ENCODE assay signal across 8 cellular contexts in genomic region chr1:179080866-179081695, GRCh38. TPM values are rescaled to one million over a fixed set of nuclear protein-coding genes. Genes with fewer than 3 reads are reported as not detected.
DNase-seq lines count a peak whose midpoint lies in the region; ATAC-seq and TF ChIP-seq lines count a peak whose summit lies in the region.

No MANE protein-coding gene starts in this region.

- intact Hi-C loops in CD4-positive, alpha-beta memory T cell (cut with micrococcal nuclease) = no loop called here
- intact Hi-C loops in dorsolateral prefrontal cortex (cut with DNase I) (loop anchor here (2.0 to 5.0 kb wide), 6 partner anchors 64 to 731 kb away; partner anchors contain the start of gene AXDND1 (in 1 of the 2)), aorta (cut with DNase I) (loop anchor here (5.0 kb wide), 4 partner anchors 41 to 286 kb away; partner anchors contain the start of genes AXDND1 (in 1 of the 2) and SOAT1 (in 1 of the 2))
- intact Hi-C loops in naive thymus-derived CD4-positive, alpha-beta T cell (cut with micrococcal nuclease) = loop anchor here (1.0 to 10.0 kb wide), 13 partner anchors 44 to 873 kb away; partner anchors contain the start of genes CEP350 (in 1 of the 2), FAM20B (in 1 of the 2), RALGPS2 (in 1 of the 2) and SOAT1 (in 1 of the 2)

- no peaks in the 10 kb centered on the region for H3K27me3 ChIP-seq in CD4-positive, alpha-beta memory T cell (ENCODE audit: insufficient read depth, low read length)
- H3K27me3 ChIP-seq in dorsolateral prefrontal cortex (no peaks in the 10 kb centered on the region), aorta (ENCODE audit: control insufficient read depth in 1 of 2, insufficient read depth in 2 of 2, low read length in 1 of 2) (no peaks in the 10 kb centered on the region)
- no peaks in the 10 kb centered on the region for H3K27me3 ChIP-seq in naive thymus-derived CD4-positive, alpha-beta T cell (ENCODE audit: control insufficient read depth in 2 of 2, insufficient read depth in 2 of 2, low read length in 2 of 2)

- CTCF ChIA-PET in CD4-positive, alpha-beta memory T cell (lab: Charles Lee; ENCODE audit: partially characterized antibody) = interaction anchor here (0.7 to 8.4 kb wide), 10 partner anchors 14 to 729 kb away, joined by 3 to 97 read pairs (median 8); partner anchors contain the start of genes AXDND1 and SOAT1
- CTCF ChIA-PET in RWPE1 (lab: Yijun Ruan, JAX) = interaction anchor here (0.6 kb wide), 2 partner anchors 290 to 549 kb away, joined by 3 read pairs; no protein-coding TSS in a partner anchor
- CTCF ChIA-PET in naive thymus-derived CD4-positive, alpha-beta T cell (lab: Charles Lee) = interaction anchor here (0.6 to 3.7 kb wide), 8 partner anchors 8 to 289 kb away, joined by 3 to 18 read pairs (median 3); partner anchors contain the start of gene AXDND1

- peaks cover 23% of the 10 kb centered on the region for H3K4me1 ChIP-seq in CD4-positive, alpha-beta memory T cell (ENCODE audit: insufficient read depth, low read length)
- H3K4me1 ChIP-seq in naive thymus-derived CD4-positive, alpha-beta T cell (ENCODE audit: control insufficient read depth in 2 of 2, insufficient read depth in 2 of 2, low read length in 2 of 2) = peaks cover 4 to 11% of the 10 kb centered on the region in 2 donors
- H3K4me1 ChIP-seq in aorta (ENCODE audit: control insufficient read depth in 1 of 2, insufficient read depth in 2 of 2, low read length in 2 of 2) = peaks cover 0 to 3% of the 10 kb centered on the region in 2 donors

- H3K4me1 Mint-ChIP-seq in CD4-positive, alpha-beta memory T cell = peaks cover 15 to 37% (median 24%) of the 10 kb centered on the region in 4 donors
- H3K4me1 Mint-ChIP-seq in naive thymus-derived CD4-positive, alpha-beta T cell = peaks cover 14 to 38% (median 22%) of the 10 kb centered on the region in 7 donors

- POLR2A ChIA-PET in CD4-positive, alpha-beta memory T cell (lab: Charles Lee; ENCODE audit: partially characterized antibody) = interaction anchor here (0.8 to 4.3 kb wide), 11 partner anchors 11 to 873 kb away, joined by 3 to 27 read pairs (median 5); partner anchors contain the start of genes AXDND1, FAM20B, SOAT1 and TOR1AIP1
- POLR2A ChIA-PET in RWPE1 (lab: Yijun Ruan, JAX; ENCODE audit: low non-redundant PET) = no interaction called here
- POLR2A ChIA-PET in naive thymus-derived CD4-positive, alpha-beta T cell (lab: Charles Lee) = interaction anchor here (0.5 to 3.4 kb wide), 8 partner anchors 13 to 801 kb away, joined by 3 to 11 read pairs (median 4); partner anchors contain the start of genes AXDND1 and TOR1AIP1

- peak; percentile 36 for ATAC-seq in GM21737 (IDR thresholded peaks at IDR 0.05; ENCODE audit: unreplicated experiment)
- ATAC-seq in naive thymus-derived CD4-positive, alpha-beta T cell = peak; percentile 60
- ATAC-seq in aorta (ENCODE audit: low FRiP score) = no peak

- H3K27ac ChIP-seq in CD4-positive, alpha-beta memory T cell (ENCODE audit: low read depth, low read length) = peak overlapping the region; percentile 81
- H3K27ac ChIP-seq in RWPE1 (peak overlapping the region; percentile 86), dorsolateral prefrontal cortex (peak overlapping the region in 50 of 59 donors; percentile 11 to 90 (median 76)), aorta (ENCODE audit: low read depth in 1 of 2, low read length in 2 of 2) (peak overlapping the region in 1 of 2 donors; percentile 92)
- peak overlapping the region; percentile 76 for H3K27ac ChIP-seq in naive thymus-derived CD4-positive, alpha-beta T cell (ENCODE audit: low read depth, low read length)

- H3K27ac Mint-ChIP-seq in CD4-positive, alpha-beta memory T cell = peak overlapping the region; percentile 93 to 98 (median 97)
- peak overlapping the region; percentile 82 to 99 (median 88) for H3K27ac Mint-ChIP-seq in naive thymus-derived CD4-positive, alpha-beta T cell

- peak; percentile 13 to 80 (median 43) for DNase-seq in CD4-positive, alpha-beta memory T cell
- DNase-seq in RWPE1 (ENCODE audit: low spot score) = no peak
- no peak for DNase-seq in dorsolateral prefrontal cortex
- peak in 8 of 9 donors; percentile 20 to 75 (median 44) for DNase-seq in naive thymus-derived CD4-positive, alpha-beta T cell
- DNase-seq in aorta = no peak
- no peak for DNase-seq in DMS153 (lab: John Stamatoyannopoulos, UW)
- DNase-seq in HT-29 (ENCODE audit: low spot score) = no peak

- H3K9me3 Mint-ChIP-seq in CD4-positive, alpha-beta memory T cell = no peaks in the 10 kb centered on the region
- no peaks in the 10 kb centered on the region for H3K9me3 Mint-ChIP-seq in naive thymus-derived CD4-positive, alpha-beta T cell

- TF ChIP-seq CTCF in RWPE1 (conservative IDR thresholded peaks at IDR 0.05; ENCODE audit: low read depth) = no peak
- TF ChIP-seq CTCF in dorsolateral prefrontal cortex (IDR thresholded peaks at IDR 0.05 in 54 of 56, conservative IDR thresholded peaks at IDR 0.05 in 2 of 56; ENCODE audit: low read depth in 1 of 56, partially characterized antibody in 56 of 56) = no peak

- H3K4me3 ChIP-seq in CD4-positive, alpha-beta memory T cell (ENCODE audit: low read length in 2 of 2) = peak overlapping the region; percentile 57 to 74
- H3K4me3 ChIP-seq in dorsolateral prefrontal cortex = peak overlapping the region; percentile 62 to 100 (median 93)
- H3K4me3 ChIP-seq in naive thymus-derived CD4-positive, alpha-beta T cell (ENCODE audit: low read length) = peak overlapping the region; percentile 93
- H3K4me3 ChIP-seq in aorta (ENCODE audit: low read length in 2 of 2) = peak overlapping the region; percentile 44 to 80

- H3K4me3 Mint-ChIP-seq in CD4-positive, alpha-beta memory T cell = peak overlapping the region; percentile 93 to 98 (median 96)
- H3K4me3 Mint-ChIP-seq in naive thymus-derived CD4-positive, alpha-beta T cell = peak overlapping the region; percentile 90 to 100 (median 94)

- 28% methylated on average over 18 of the region's 18 CpGs for WGBS in aorta, 2 donors

- peaks cover 0 to 13% of the 10 kb centered on the region in 2 donors for H3K36me3 Mint-ChIP-seq in CD4-positive, alpha-beta memory T cell
- H3K36me3 Mint-ChIP-seq in naive thymus-derived CD4-positive, alpha-beta T cell = peaks cover 0 to 9% (median 0%) of the 10 kb centered on the region in 5 donors

- no peaks in the 10 kb centered on the region for H3K27me3 Mint-ChIP-seq in CD4-positive, alpha-beta memory T cell
- no peaks in the 10 kb centered on the region for H3K27me3 Mint-ChIP-seq in naive thymus-derived CD4-positive, alpha-beta T cell

- no peaks in the 10 kb centered on the region for H3K9me3 ChIP-seq in CD4-positive, alpha-beta memory T cell (ENCODE audit: control insufficient read depth in 1 of 2, low read length in 2 of 2)
- no peaks in the 10 kb centered on the region for H3K9me3 ChIP-seq in naive thymus-derived CD4-positive, alpha-beta T cell (ENCODE audit: control insufficient read depth in 2 of 3, low read length in 3 of 3)
- H3K9me3 ChIP-seq in aorta (ENCODE audit: control insufficient read depth, low read length) = no peaks in the 10 kb centered on the region

- H3K36me3 ChIP-seq in CD4-positive, alpha-beta memory T cell (ENCODE audit: insufficient read depth, low read length) = peaks cover 3% of the 10 kb centered on the region
- H3K36me3 ChIP-seq in naive thymus-derived CD4-positive, alpha-beta T cell (ENCODE audit: control insufficient read depth in 2 of 3, insufficient read depth in 3 of 3, low read length in 3 of 3) = peaks cover 0 to 6% (median 0%) of the 10 kb centered on the region in 3 experiments
- H3K36me3 ChIP-seq in aorta (ENCODE audit: control insufficient read depth in 1 of 2, insufficient read depth in 2 of 2, low read length in 1 of 2) = no peaks in the 10 kb centered on the region

RNA-seq across cellular contexts. Expression of gene TOR3A, which starts 0.8 kb away (rescaled TPM):
- total RNA-seq in CD4-positive, alpha-beta memory T cell = 10 to 100 TPM; 25.4 to 27.3 TPM
- polyA plus RNA-seq in CD4-positive, alpha-beta memory T cell = 10 to 100 TPM; 37.2 to 51.3 TPM
- total RNA-seq in dorsolateral prefrontal cortex (10 to 100 TPM; 11.7 to 24.9 (median 16.3) TPM), aorta (10 to 100 TPM; 13.9 to 18.5 TPM)
- 10 to 100 TPM; 18.8 to 43.8 (median 21.7) TPM for total RNA-seq in naive thymus-derived CD4-positive, alpha-beta T cell
- polyA plus RNA-seq in naive thymus-derived CD4-positive, alpha-beta T cell = 10 to 100 TPM; 22.0 to 24.3 TPM
- polyA plus RNA-seq in aorta = 10 to 100 TPM in 1 of 2 donors, 1 to 10 TPM in 1; 7.3 to 23.4 TPM
- total RNA-seq in HT-29 (2014; rRNA removed; shearing (Covaris generic)) = 36.9 and 41.8 TPM in 2 replicates

RNA-seq across cellular contexts. Expression of gene FAM20B, which starts 55.4 kb away (rescaled TPM):
- total RNA-seq in CD4-positive, alpha-beta memory T cell = 10 to 100 TPM; 29.6 to 31.9 TPM
- 1 to 10 TPM; 4.3 to 8.8 TPM for polyA plus RNA-seq in CD4-positive, alpha-beta memory T cell
- total RNA-seq in dorsolateral prefrontal cortex = 10 to 100 TPM; 36.3 to 88.4 (median 59.5) TPM
- total RNA-seq in naive thymus-derived CD4-positive, alpha-beta T cell = 10 to 100 TPM; 14.3 to 27.9 (median 25.2) TPM
- polyA plus RNA-seq in naive thymus-derived CD4-positive, alpha-beta T cell = 10 to 100 TPM in 1 of 2 donors, 1 to 10 TPM in 1; 4.6 to 10.1 TPM
- total RNA-seq in aorta = 10 to 100 TPM; 55.6 to 75.5 TPM
- polyA plus RNA-seq in aorta = 10 to 100 TPM; 22.5 to 23.9 TPM
- total RNA-seq in HT-29 (2014; rRNA removed; shearing (Covaris generic)) = 20.1 and 25.0 TPM in 2 replicates

Comparison
In these comparisons a context has a peak if more than half of its experiments do, and no peak if none do; other contexts are left out.
1. DNase-seq: peak in CD4-positive, alpha-beta memory T cell (5 of 5) and naive thymus-derived CD4-positive, alpha-beta T cell (8 of 9); none in RWPE1 (single experiment), dorsolateral prefrontal cortex (0 of 10), aorta (0 of 2), DMS153 (single experiment) and HT-29 (single experiment).
2. Peak in every context shown above with its lines, with median percentiles within 50 percentile points of each other: H3K4me3 ChIP-seq.